In the genomic region with DNA sequence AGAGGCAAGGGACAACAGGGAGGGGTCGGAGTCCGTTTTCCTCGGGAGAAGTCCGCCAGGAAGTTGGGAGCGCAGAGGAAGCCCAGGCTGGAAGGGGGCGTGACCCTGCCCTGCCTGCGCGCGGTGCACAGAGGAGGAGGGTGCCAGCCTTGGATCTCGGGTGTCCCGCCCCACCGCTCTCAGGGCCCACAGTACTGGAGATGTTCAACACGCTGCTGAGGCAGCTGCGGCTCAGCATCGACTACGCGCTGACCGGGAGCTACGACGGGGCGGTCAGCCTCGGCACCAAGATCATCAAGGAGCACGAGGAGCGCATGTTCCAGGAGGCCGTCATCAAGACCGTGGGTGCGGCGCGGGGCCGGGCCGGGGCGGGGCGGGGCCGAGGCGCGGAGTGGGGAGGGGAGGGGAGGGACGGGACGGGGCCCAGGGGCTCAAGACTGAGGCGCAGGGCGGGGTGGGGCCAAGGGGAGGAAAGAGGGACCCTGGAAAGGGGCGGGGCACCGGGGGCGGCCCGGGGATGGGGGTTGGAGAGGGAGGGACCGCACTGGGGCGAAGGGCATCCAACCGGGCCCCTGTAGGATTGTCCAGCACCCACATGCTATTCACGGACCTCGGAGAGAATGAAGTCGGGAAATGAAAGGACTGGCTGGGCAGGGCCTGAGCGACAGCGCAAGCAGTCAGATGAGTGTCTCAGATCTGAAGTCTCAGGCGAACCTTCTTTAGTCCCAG, we compare ENCODE assay signal across 8 cellular contexts. TPM values are rescaled to one million over a fixed set of nuclear protein-coding genes. Genes with fewer than 3 reads are reported as not detected.
A peak's percentile ranks its signal among the peaks of the same experiment; 100 is the strongest.
DNase-seq lines count a peak whose midpoint lies in the region; ATAC-seq and TF ChIP-seq lines count a peak whose summit lies in the region.

No MANE protein-coding gene starts in this region.

- H3K27me3 ChIP-seq in heart left ventricle, result peaks cover 0 to 26% (median 0%) of the 10 kb centered on the region in 9 donors

- peaks cover 71% of the 10 kb centered on the region for H3K27me3 Mint-ChIP-seq in activated T-cell treated with anti-CD3 and anti-CD28 coated beads, Interleukin-2, amount 50 U/mL, for 72 hours (ENCODE audit: low read depth)

- intact Hi-C loops in heart left ventricle (cut with DNase I), result loop anchor here in 1 of 10 donors (5.0 kb wide), 1 partner anchor 66 kb away; no protein-coding TSS in a partner anchor

- peak; percentile 25 to 44 for DNase-seq in activated T-cell treated with anti-CD3 and anti-CD28 coated beads, Interleukin-2, amount 50 U/mL, for 72 hours
- DNase-seq in heart left ventricle (peak in 2 of 5 donors; percentile 25 to 36), retinal pigment epithelial cell (ENCODE audit: low read depth) (no peak), NCI-H446 (lab: John Stamatoyannopoulos, UW) (no peak), NCI-H187 (lab: John Stamatoyannopoulos, UW) (no peak)
- DNase-seq in stimulated activated naive CD4-positive, alpha-beta T cell treated with Interleukin-2 at 50 U/mL for 16 hours (lab: John Stamatoyannopoulos, UW), result no peak

- H3K36me3 Mint-ChIP-seq in activated T-cell treated with anti-CD3 and anti-CD28 coated beads, Interleukin-2, amount 50 U/mL, for 72 hours (ENCODE audit: insufficient read depth in 2 of 2), result no peaks in the 10 kb centered on the region

- peak overlapping the region; percentile 50; the same call in 1 of the 2 replicates for H3K9ac ChIP-seq in ES-I3 (ENCODE audit: low read depth, low read length)

- H3K9me3 ChIP-seq in ES-I3 (ENCODE audit: control insufficient read depth, insufficient read depth, low read length), result no peaks in the 10 kb centered on the region
- H3K9me3 ChIP-seq in heart left ventricle, result no peaks in the 10 kb centered on the region

- H3K4me3 Mint-ChIP-seq in activated T-cell treated with anti-CD3 and anti-CD28 coated beads, Interleukin-2, amount 50 U/mL, for 72 hours, result peak overlapping the region; percentile 60 to 81

- TF ChIP-seq CTCF in heart left ventricle (IDR thresholded peaks at IDR 0.05), result no peak
- TF ChIP-seq CTCF in retinal pigment epithelial cell (conservative IDR thresholded peaks at IDR 0.05; ENCODE audit: low read depth, low read length), result no peak

- ATAC-seq in activated T-cell treated with anti-CD3 and anti-CD28 coated beads, Interleukin-2, amount 50 U/mL, for 72 hours (replicated peaks in 1 of 2), result peak; percentile 54 to 55
- ATAC-seq in heart left ventricle (peak; percentile 26 to 60 (median 40)), GM18868 (IDR thresholded peaks at IDR 0.05; ENCODE audit: unreplicated experiment) (no peak)

- H3K27ac Mint-ChIP-seq in activated T-cell treated with anti-CD3 and anti-CD28 coated beads, Interleukin-2, amount 50 U/mL, for 72 hours, result no peak overlapping the region

- H3K27ac ChIP-seq in heart left ventricle, result no peak overlapping the region

- WGBS in heart left ventricle, 4 donors, result 14 to 41% (median 25%) methylated on average over 18 to 53 of the region's 53 CpGs

- H3K36me3 ChIP-seq in ES-I3 (ENCODE audit: insufficient read depth, low read length) (no peaks in the 10 kb centered on the region), heart left ventricle (peaks cover 0 to 5% (median 0%) of the 10 kb centered on the region in 9 donors)

- H3K4me1 ChIP-seq in ES-I3 (ENCODE audit: insufficient read depth, low read length) (peaks cover 3% of the 10 kb centered on the region; the same call in 1 of the 2 replicates), heart left ventricle (peaks cover 0 to 28% (median 8%) of the 10 kb centered on the region in 12 donors)

- no peaks in the 10 kb centered on the region for H3K9me3 Mint-ChIP-seq in activated T-cell treated with anti-CD3 and anti-CD28 coated beads, Interleukin-2, amount 50 U/mL, for 72 hours

- H3K4me3 ChIP-seq in heart left ventricle (peak overlapping the region in 11 of 12 donors; percentile 16 to 48 (median 31)), retinal pigment epithelial cell (ENCODE audit: low read length) (peak overlapping the region; percentile 0)

- TF ChIP-seq POLR2A in heart left ventricle (IDR thresholded peaks at IDR 0.05), result no peak

- peaks cover 21% of the 10 kb centered on the region for H3K4me1 Mint-ChIP-seq in activated T-cell treated with anti-CD3 and anti-CD28 coated beads, Interleukin-2, amount 50 U/mL, for 72 hours (ENCODE audit: low read depth)

RNA-seq across cellular contexts. Expression of a gene that starts 36.6 kb away (rescaled TPM):
- total RNA-seq in activated T-cell treated with anti-CD3 and anti-CD28 coated beads, Interleukin-2, amount 50 U/mL, for 72 hours, result 10 to 100 TPM in 1 of 2 donors, 1 to 10 TPM in 1; 8.0 to 12.5 TPM
- 1 to 10 TPM in 8 of 9 donors, under 1 TPM in 1; 0.77 to 8.0 (median 3.0) TPM for total RNA-seq in heart left ventricle
- 1 to 10 TPM; 2.6 to 7.8 TPM for polyA plus RNA-seq in heart left ventricle

Comparison
In these comparisons a context has a peak if more than half of its experiments do, and no peak if none do; other contexts are left out.
1. DNase-seq: peak in activated T-cell treated with anti-CD3 and anti-CD28 coated beads, Interleukin-2, amount 50 U/mL, for 72 hours (2 of 2); none in retinal pigment epithelial cell (single experiment), NCI-H446 (0 of 2), stimulated activated naive CD4-positive, alpha-beta T cell treated with Interleukin-2 at 50 U/mL for 16 hours (single experiment) and NCI-H187 (0 of 2).